In the genomic region with DNA sequence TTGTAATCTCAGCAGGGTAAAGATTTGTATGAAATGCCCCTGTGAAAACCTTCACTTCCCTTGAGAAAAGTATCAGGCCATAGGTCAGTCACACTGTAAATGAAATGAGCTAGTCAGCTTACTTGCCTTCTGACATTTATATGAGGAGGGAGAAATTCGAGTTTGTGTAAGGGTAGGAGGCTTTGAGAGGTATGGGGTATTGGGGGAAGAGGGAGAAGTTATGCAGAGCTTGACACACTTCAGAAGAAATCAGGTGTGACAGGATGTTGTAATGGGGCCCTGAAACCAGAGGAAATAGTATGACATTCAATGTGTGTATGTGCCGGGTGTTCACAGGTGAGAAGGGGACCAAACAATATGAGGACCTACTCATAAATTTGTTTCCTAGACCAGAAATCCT, we compare ENCODE assay signal across 12 cellular contexts.
A peak's percentile ranks its signal among the peaks of the same experiment; 100 is the strongest.
DNase-seq lines count a peak whose midpoint lies in the region; ATAC-seq and TF ChIP-seq lines count a peak whose summit lies in the region.
"Had no signal": no experiment of that assay in that cellular context is flagged by ENCODE, and none has a peak within 500 bp of the region (broad histone marks: within the 10 kb centered on the region; RNA-seq: fewer than 3 reads in every experiment).

No MANE protein-coding gene starts in this region.

- H3K4me3 Mint-ChIP-seq in MCF 10A (ENCODE audit: unreplicated experiment) (no peak overlapping the region), type B pancreatic cell (no peak overlapping the region)
- H3K4me3 Mint-ChIP-seq in activated T-cell treated with anti-CD3 and anti-CD28 coated beads, Interleukin-2, amount 50 U/mL, for 72 hours, result peak overlapping the region; percentile 52 to 71

- no peak overlapping the region for H3K4me3 ChIP-seq in mammary epithelial cell (replicated peaks in 1 of 3; ENCODE audit: insufficient read depth in 1 of 3, low read depth in 2 of 3, low read length in 3 of 3)
- H3K4me3 ChIP-seq: BLaER1 treated with 17β-estradiol and CSF1 and Interleukin-3, amounts not matched to agents 10 nM and 100 nM; dorsolateral prefrontal cortex; thoracic aorta had no signal

- H4K20me1 ChIP-seq in mammary epithelial cell (ENCODE audit: insufficient read depth, low read length), result no peaks in the 10 kb centered on the region
- H4K20me1 ChIP-seq: BLaER1 treated with 17β-estradiol and CSF1 and Interleukin-3, amounts not matched to agents 10 nM and 100 nM had no signal

- POLR2A ChIA-PET in MCF 10A (lab: Yijun Ruan, JAX), result interaction anchor here (0.6 to 0.9 kb wide), 3 partner anchors 52 to 178 kb away, joined by 3 read pairs; no protein-coding TSS in a partner anchor

- intact Hi-C loops in MCF 10A (cut with micrococcal nuclease), result no loop called here
- intact Hi-C loops in mammary epithelial cell (cut with micrococcal nuclease), result loop anchor here (5.0 kb wide), 2 partner anchors 52 to 177 kb away; no protein-coding TSS in a partner anchor

- H3K36me3 Mint-ChIP-seq in MCF 10A (ENCODE audit: insufficient read depth, unreplicated experiment) (peaks cover 6% of the 10 kb centered on the region), type B pancreatic cell (no peaks in the 10 kb centered on the region)
- peaks cover 0 to 5% of the 10 kb centered on the region in 2 donors for H3K36me3 Mint-ChIP-seq in activated T-cell treated with anti-CD3 and anti-CD28 coated beads, Interleukin-2, amount 50 U/mL, for 72 hours (ENCODE audit: insufficient read depth in 2 of 2)

- in situ Hi-C loops in mammary epithelial cell (cut with MboI; ENCODE audit: low sequenced_read_pairs in 2 of 2), result loop anchor here in 1 of 2 donors (10.0 kb wide), 1 partner anchor 115 kb away; a partner anchor contains a TSS

- no peak overlapping the region for H3K9ac ChIP-seq in mammary epithelial cell (ENCODE audit: insufficient read depth, low read length)
- H3K9ac ChIP-seq: BLaER1 treated with 17β-estradiol and CSF1 and Interleukin-3, amounts not matched to agents 10 nM and 100 nM had no signal

- ATAC-seq in HG03060 (IDR thresholded peaks at IDR 0.05; ENCODE audit: low read depth, unreplicated experiment), result peak; percentile 40
- peak; percentile 61 to 65 for ATAC-seq in activated T-cell treated with anti-CD3 and anti-CD28 coated beads, Interleukin-2, amount 50 U/mL, for 72 hours (replicated peaks in 1 of 2)

- dilution Hi-C loops in mammary epithelial cell (cut with HindIII; ENCODE audit: low sequenced_read_pairs), result loop anchor here (5.0 to 10.0 kb wide), 2 partner anchors 87 to 125 kb away; no protein-coding TSS in a partner anchor

- H3K27me3 ChIP-seq in mammary epithelial cell (ENCODE audit: insufficient read depth, low read length), result no peaks in the 10 kb centered on the region
- H3K27me3 ChIP-seq: BLaER1 treated with 17β-estradiol and CSF1 and Interleukin-3, amounts not matched to agents 10 nM and 100 nM; dorsolateral prefrontal cortex had no signal

- DNase-seq in MCF 10A (ENCODE audit: unreplicated experiment), result no peak
- DNase-seq in mammary epithelial cell, result no peak
- DNase-seq in activated T-cell treated with anti-CD3 and anti-CD28 coated beads, Interleukin-2, amount 50 U/mL, for 72 hours, result peak in 1 of 2 donors; percentile 29
- DNase-seq in type B pancreatic cell (ENCODE audit: extremely low spot score, unreplicated experiment), result no peak
- DNase-seq in hepatic stellate cell (ENCODE audit: low spot score), result no peak
- DNase-seq in epidermal melanocyte (ENCODE audit: insufficient read length, low spot score), result no peak
- no peak for DNase-seq in NOMO-1 treated with dmso at 0.1 percent for 144 hours (lab: John Stamatoyannopoulos, UW; ENCODE audit: unreplicated experiment)
- DNase-seq: dorsolateral prefrontal cortex, hypothalamus had no signal

- H3K4me1 Mint-ChIP-seq in MCF 10A (ENCODE audit: insufficient read depth, unreplicated experiment) (peaks cover 19% of the 10 kb centered on the region), type B pancreatic cell (ENCODE audit: unreplicated experiment) (peaks cover 15% of the 10 kb centered on the region)
- peaks cover 97% of the 10 kb centered on the region for H3K4me1 Mint-ChIP-seq in activated T-cell treated with anti-CD3 and anti-CD28 coated beads, Interleukin-2, amount 50 U/mL, for 72 hours (ENCODE audit: low read depth)

- H3K9me3 Mint-ChIP-seq in MCF 10A (ENCODE audit: unreplicated experiment), result no peaks in the 10 kb centered on the region
- H3K9me3 Mint-ChIP-seq in activated T-cell treated with anti-CD3 and anti-CD28 coated beads, Interleukin-2, amount 50 U/mL, for 72 hours, result peaks cover 0 to 2% of the 10 kb centered on the region in 2 donors
- H3K9me3 Mint-ChIP-seq in type B pancreatic cell, result peaks cover 7% of the 10 kb centered on the region

- H3K36me3 ChIP-seq in mammary epithelial cell (ENCODE audit: insufficient read depth, low read length), result no peaks in the 10 kb centered on the region
- H3K36me3 ChIP-seq: BLaER1 treated with 17β-estradiol and CSF1 and Interleukin-3, amounts not matched to agents 10 nM and 100 nM; thoracic aorta had no signal

- H3K27ac ChIP-seq in mammary epithelial cell (ENCODE audit: insufficient read depth, low read depth, low read length), result no peak overlapping the region
- H3K27ac ChIP-seq: BLaER1 treated with 17β-estradiol and CSF1 and Interleukin-3, amounts not matched to agents 10 nM and 100 nM; dorsolateral prefrontal cortex; thoracic aorta had no signal

- CTCF ChIA-PET in MCF 10A (lab: Yijun Ruan, JAX), result interaction anchor here (0.7 to 1.6 kb wide), 4 partner anchors 8 to 280 kb away, joined by 3 to 5 read pairs (median 4); no protein-coding TSS in a partner anchor
- CTCF ChIA-PET in mammary epithelial cell (lab: Charles Lee; ENCODE audit: low non-redundant PET), result no interaction called here

- TF ChIP-seq CTCF in MCF 10A (IDR thresholded peaks at IDR 0.05; ENCODE audit: unreplicated experiment) (no peak), mammary epithelial cell (conservative IDR thresholded peaks at IDR 0.05 in 1 of 2, IDR thresholded peaks at IDR 0.05 in 1 of 2; ENCODE audit: extremely low read depth in 1 of 2, insufficient read depth in 1 of 2, low read depth in 1 of 2, low read length in 2 of 2) (no peak), type B pancreatic cell (conservative IDR thresholded peaks at IDR 0.05) (no peak)

- BruUV-seq in MCF 10A (replicated peaks; lab: Mats Ljungman, UMichigan), result no TSS peak
- no TSS peak for BruUV-seq in mammary epithelial cell (replicated peaks; lab: Mats Ljungman, UMichigan)

- H3K27ac Mint-ChIP-seq in MCF 10A (ENCODE audit: low read depth, unreplicated experiment) (peak overlapping the region; percentile 43), type B pancreatic cell (peak overlapping the region; percentile 35)
- H3K27ac Mint-ChIP-seq in activated T-cell treated with anti-CD3 and anti-CD28 coated beads, Interleukin-2, amount 50 U/mL, for 72 hours, result peak overlapping the region; percentile 86

- peaks cover 53% of the 10 kb centered on the region for H3K4me1 ChIP-seq in mammary epithelial cell (ENCODE audit: insufficient read depth, low read length)

- no peaks in the 10 kb centered on the region for H3K9me3 ChIP-seq in mammary epithelial cell (replicated peaks; ENCODE audit: insufficient read depth, low read length)
- H3K9me3 ChIP-seq: thoracic aorta had no signal

- no peak overlapping the region for H2AFZ ChIP-seq in mammary epithelial cell (ENCODE audit: low read depth, low read length)

- no peaks in the 10 kb centered on the region for H3K27me3 Mint-ChIP-seq in MCF 10A (ENCODE audit: insufficient read depth, unreplicated experiment)
- no peaks in the 10 kb centered on the region for H3K27me3 Mint-ChIP-seq in activated T-cell treated with anti-CD3 and anti-CD28 coated beads, Interleukin-2, amount 50 U/mL, for 72 hours (ENCODE audit: low read depth)
- H3K27me3 Mint-ChIP-seq in type B pancreatic cell, result no peaks in the 10 kb centered on the region

- WGBS in mammary epithelial cell (ENCODE audit: low coverage, missing lambda C conversion rate), result 94% methylated on average over 2 of the region's 2 CpGs

- H3K4me2 ChIP-seq in mammary epithelial cell (ENCODE audit: insufficient read depth, low read depth, low read length), result no peak overlapping the region

- no peaks in the 10 kb centered on the region for H3K79me2 ChIP-seq in mammary epithelial cell (ENCODE audit: insufficient read depth, low read length)

Comparison
In these comparisons a context has a peak if more than half of its experiments do, and no peak if none do; other contexts are left out.
1. H3K27ac Mint-ChIP-seq: peak in every context shown above with its lines; median percentile 86 in activated T-cell treated with anti-CD3 and anti-CD28 coated beads, Interleukin-2, amount 50 U/mL, for 72 hours; 43 in MCF 10A; 35 in type B pancreatic cell.
2. H3K4me3 Mint-ChIP-seq: peak in activated T-cell treated with anti-CD3 and anti-CD28 coated beads, Interleukin-2, amount 50 U/mL, for 72 hours (2 of 2); none in MCF 10A (single experiment) and type B pancreatic cell (single experiment).